12 cellular contexts compared by ENCODE assay signal in the genomic region with DNA sequence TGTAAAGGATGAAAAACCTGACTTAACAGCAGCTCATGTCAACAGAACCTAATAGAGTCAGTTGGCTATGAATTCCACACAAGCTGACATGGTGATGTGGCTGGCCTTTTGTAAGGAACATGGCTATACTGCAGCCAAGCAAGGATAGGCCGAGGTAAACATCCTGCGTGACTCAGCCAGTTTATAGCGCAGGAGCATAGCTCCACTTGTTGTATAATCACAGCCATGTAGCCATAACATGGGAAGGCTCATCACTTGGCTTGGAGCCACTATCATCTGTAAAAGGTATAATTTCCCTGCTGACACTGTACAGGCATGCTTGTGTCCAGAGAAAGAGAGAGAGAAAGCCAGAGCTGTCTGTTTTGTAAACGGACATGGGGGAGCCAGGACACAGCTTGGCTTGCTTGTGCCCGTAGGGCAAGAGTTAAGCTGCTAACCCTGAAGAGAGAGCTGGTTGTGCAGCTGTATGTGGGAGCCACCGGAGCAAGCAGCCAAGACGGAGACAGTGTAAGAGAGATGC.
DNase-seq lines count a peak whose midpoint lies in the region; ATAC-seq, FAIRE-seq and TF ChIP-seq lines count a peak whose summit lies in the region.
"Had no signal": no experiment of that assay in that cellular context is flagged by ENCODE, and none has a peak within 500 bp of the region (broad histone marks: within the 10 kb centered on the region; RNA-seq: fewer than 3 reads in every experiment).

No MANE protein-coding gene starts in this region.

- TF ChIP-seq EP300 in HepG2 (IDR thresholded peaks at IDR 0.05; ENCODE audit: low read depth in 2 of 2, low read length in 2 of 2) = no peak
- no peak for TF ChIP-seq EP300 in HepG2 (CRISPR knock-in tag; IDR thresholded peaks at IDR 0.05; ENCODE audit: borderline replicate concordance)

- no peaks in the 10 kb centered on the region for H3K9me2 ChIP-seq in hepatocyte (replicated peaks; ENCODE audit: insufficient read depth)

- BruUV-seq in HepG2 (replicated peaks; lab: Mats Ljungman, UMichigan) = no TSS peak

- no peak overlapping the region for H3K27ac ChIP-seq in HepG2 (ENCODE audit: extremely low read length, insufficient read depth, low read length)
- H3K27ac ChIP-seq in right lobe of liver = no peak overlapping the region
- H3K27ac ChIP-seq in hepatocyte = peak overlapping the region; percentile 82
- no peak overlapping the region for H3K27ac ChIP-seq in kidney (ENCODE audit: low read depth in 2 of 2, low read length in 2 of 2)
- H3K27ac ChIP-seq: skin epidermis had no signal

- FAIRE-seq in HepG2 (lab: Jason Lieb, UNC) (no peak), kidney (lab: Jason Lieb, UNC) (no peak)

- 35% methylated on average over 6 of the region's 7 CpGs for WGBS in HepG2 (ENCODE audit: low lambda C conversion rate)
- 83% methylated on average over 4 of the region's 7 CpGs for WGBS in right lobe of liver (ENCODE audit: insufficient coverage, low coverage, low lambda C conversion rate, missing lambda C conversion rate)
- WGBS in hepatocyte (ENCODE audit: low lambda C conversion rate, missing lambda C conversion rate) = 37% methylated on average over 7 of the region's 7 CpGs

- H2AFZ ChIP-seq in HepG2 (ENCODE audit: low read length) = no peak overlapping the region
- H2AFZ ChIP-seq in hepatocyte = no peak overlapping the region

- H3K36me3 ChIP-seq in HepG2 (replicated peaks in 1 of 2; ENCODE audit: control insufficient read depth in 1 of 2, insufficient read depth in 2 of 2, low read length in 2 of 2) = no peaks in the 10 kb centered on the region
- H3K36me3 ChIP-seq in right lobe of liver = no peaks in the 10 kb centered on the region
- H3K36me3 ChIP-seq in hepatocyte (replicated peaks; ENCODE audit: insufficient read depth, low read depth) = no peaks in the 10 kb centered on the region
- no peaks in the 10 kb centered on the region for H3K36me3 ChIP-seq in kidney (ENCODE audit: control insufficient read depth in 1 of 2, insufficient read depth in 2 of 2, low read length in 2 of 2)

- H4K20me1 ChIP-seq in HepG2 (ENCODE audit: insufficient read depth, low read length) (no peaks in the 10 kb centered on the region), hepatocyte (ENCODE audit: insufficient read depth, poor library complexity, severe bottlenecking) (no peaks in the 10 kb centered on the region)

- CTCF ChIA-PET in HepG2 (lab: Yijun Ruan, JAX; ENCODE audit: low intra/inter-chr PET ratio, low total read pairs) = no interaction called here

- H3K4me2 ChIP-seq in HepG2 (ENCODE audit: low read depth, low read length) (no peak overlapping the region), hepatocyte (peak overlapping the region; percentile 55)

- TF ChIP-seq POLR2A in HepG2 (IDR thresholded peaks at IDR 0.05; ENCODE audit: insufficient read depth in 1 of 2, low read depth in 2 of 2, low read length in 2 of 2) (no peak), right lobe of liver (IDR thresholded peaks at IDR 0.05) (no peak)

- no peak overlapping the region for H3K4me3 ChIP-seq in HepG2 (replicated peaks in 1 of 3; ENCODE audit: insufficient read depth in 1 of 3, low read depth in 2 of 3, low read length in 3 of 3)
- no peak overlapping the region for H3K4me3 ChIP-seq in right lobe of liver
- no peak overlapping the region for H3K4me3 ChIP-seq in astrocyte of the cerebellum (ENCODE audit: low read depth, low read length)
- no peak overlapping the region for H3K4me3 ChIP-seq in hepatocyte
- H3K4me3 ChIP-seq in kidney (ENCODE audit: low read length in 2 of 2) = no peak overlapping the region
- H3K4me3 ChIP-seq: skin epidermis had no signal

- H3K4me1 ChIP-seq in HepG2 (ENCODE audit: insufficient read depth, low read length) (peaks cover 8% of the 10 kb centered on the region; the same call in 1 of the 2 replicates), right lobe of liver (peaks cover 0 to 4% (median 0%) of the 10 kb centered on the region in 4 donors), hepatocyte (ENCODE audit: insufficient read depth) (peaks cover 8% of the 10 kb centered on the region), kidney (ENCODE audit: control insufficient read depth in 1 of 2, insufficient read depth in 1 of 2, low read depth in 1 of 2, low read length in 2 of 2) (no peaks in the 10 kb centered on the region)

- peak; percentile 75 for ATAC-seq in HepG2
- ATAC-seq in right lobe of liver = no peak
- no peak for ATAC-seq in HG03571 (IDR thresholded peaks at IDR 0.05; ENCODE audit: unreplicated experiment)
- no peak for ATAC-seq in GM19324 (IDR thresholded peaks at IDR 0.05; ENCODE audit: low FRiP score, unreplicated experiment)
- ATAC-seq: activated T-cell treated with anti-CD3 and anti-CD28 coated beads, Interleukin-2, amount 50 U/mL, for 4 hours had no signal

- H3K9me3 ChIP-seq in HepG2 (ENCODE audit: low read length) (no peaks in the 10 kb centered on the region), right lobe of liver (no peaks in the 10 kb centered on the region), hepatocyte (ENCODE audit: low read depth) (no peaks in the 10 kb centered on the region), kidney (ENCODE audit: control insufficient read depth in 1 of 2, low read length in 2 of 2) (no peaks in the 10 kb centered on the region)

- H3K79me2 ChIP-seq in HepG2 (ENCODE audit: insufficient read depth, low read length) (no peaks in the 10 kb centered on the region), hepatocyte (no peaks in the 10 kb centered on the region)

- TF ChIP-seq RAD21 in HepG2 (CRISPR knock-in tag; IDR thresholded peaks at IDR 0.05) = no peak

- H3K27me3 ChIP-seq in HepG2 (ENCODE audit: control insufficient read depth in 1 of 2, insufficient read depth in 2 of 2, low read length in 2 of 2) = peaks cover 0 to 3% of the 10 kb centered on the region in 2 experiments; a peak in 1 of 5 replicates
- H3K27me3 ChIP-seq in right lobe of liver = no peaks in the 10 kb centered on the region
- H3K27me3 ChIP-seq in hepatocyte = no peaks in the 10 kb centered on the region

- POLR2A ChIA-PET in HepG2 (lab: Yijun Ruan, JAX) = no interaction called here

- intact Hi-C loops in HepG2 (cut with micrococcal nuclease; ENCODE audit: unreplicated experiment) = no loop called here
- intact Hi-C loops in right lobe of liver (cut with DNase I) = no loop called here
- intact Hi-C loops in kidney (cut with DNase I) = no loop called here

- in situ Hi-C loops in HepG2 (cut with HindIII; ENCODE audit: extremely low pct_ligation_motif_present, low pct_unique_long_range_greater_than_20kb) = no loop called here
- in situ Hi-C loops in astrocyte of the cerebellum (cut with HindIII; ENCODE audit: low sequenced_read_pairs) = no loop called here

- no peak for TF ChIP-seq CTCF in HepG2 (CRISPR knock-in tag; IDR thresholded peaks at IDR 0.05)
- TF ChIP-seq CTCF in right lobe of liver (IDR thresholded peaks at IDR 0.05) = no peak
- no peak for TF ChIP-seq CTCF in astrocyte of the cerebellum (IDR thresholded peaks at IDR 0.05; ENCODE audit: low read depth, low read length, missing control alignments)
- TF ChIP-seq CTCF in hepatocyte (IDR thresholded peaks at IDR 0.05; ENCODE audit: poor library complexity) = no peak
- TF ChIP-seq CTCF in kidney (IDR thresholded peaks at IDR 0.05; ENCODE audit: borderline replicate concordance, extremely low read depth, insufficient read depth) = no peak

- no peak overlapping the region for H3K9ac ChIP-seq in HepG2 (ENCODE audit: insufficient read depth, low read depth, low read length)
- H3K9ac ChIP-seq in kidney (ENCODE audit: low read length in 2 of 2) = no peak overlapping the region

- peak; percentile 46 for DNase-seq in HepG2 (ENCODE audit: low spot score)
- DNase-seq in right lobe of liver = no peak
- peak; percentile 13 for DNase-seq in astrocyte of the cerebellum (ENCODE audit: low read depth)
- DNase-seq in hepatocyte (ENCODE audit: low spot score) = peak; percentile 75
- DNase-seq in kidney = no peak
- DNase-seq in NCI-H1092 (lab: John Stamatoyannopoulos, UW) = no peak
- DNase-seq: 8988T; activated T-cell treated with anti-CD3 and anti-CD28 coated beads, Interleukin-2, amount 50 U/mL, for 4 hours; NCI-H1417 had no signal

TF ChIP-seq in HepG2, 621 proteins besides CTCF, POLR2A, EP300 and RAD21 (continues in another document):
- peak; percentile 44 for TF ChIP-seq FOXA3 (CRISPR knock-in tag; IDR thresholded peaks at IDR 0.05)
- peak; percentile 83 for TF ChIP-seq FOSL2 (CRISPR knock-in tag; IDR thresholded peaks at IDR 0.05)
- TF ChIP-seq HNRNPUL1 (IDR thresholded peaks at IDR 0.05; ENCODE audit: low read depth, low read length) = no peak
- no peak for TF ChIP-seq ZBTB20 (CRISPR knock-in tag; IDR thresholded peaks at IDR 0.05; ENCODE audit: borderline replicate concordance, low read depth)
- no peak for TF ChIP-seq MXD1 (CRISPR knock-in tag; IDR thresholded peaks at IDR 0.05)
- no peak for TF ChIP-seq ZNF260 (CRISPR knock-in tag; IDR thresholded peaks at IDR 0.05; ENCODE audit: borderline replicate concordance, low read depth)
- TF ChIP-seq, protein P1, sequence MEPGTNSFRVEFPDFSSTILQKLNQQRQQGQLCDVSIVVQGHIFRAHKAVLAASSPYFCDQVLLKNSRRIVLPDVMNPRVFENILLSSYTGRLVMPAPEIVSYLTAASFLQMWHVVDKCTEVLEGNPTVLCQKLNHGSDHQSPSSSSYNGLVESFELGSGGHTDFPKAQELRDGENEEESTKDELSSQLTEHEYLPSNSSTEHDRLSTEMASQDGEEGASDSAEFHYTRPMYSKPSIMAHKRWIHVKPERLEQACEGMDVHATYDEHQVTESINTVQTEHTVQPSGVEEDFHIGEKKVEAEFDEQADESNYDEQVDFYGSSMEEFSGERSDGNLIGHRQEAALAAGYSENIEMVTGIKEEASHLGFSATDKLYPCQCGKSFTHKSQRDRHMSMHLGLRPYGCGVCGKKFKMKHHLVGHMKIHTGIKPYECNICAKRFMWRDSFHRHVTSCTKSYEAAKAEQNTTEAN (CRISPR knock-in tag; conservative IDR thresholded peaks at IDR 0.05) = no peak
- TF ChIP-seq NR2C2 (CRISPR knock-in tag; IDR thresholded peaks at IDR 0.05; ENCODE audit: borderline replicate concordance) = no peak
- TF ChIP-seq POLR2AphosphoS2 (IDR thresholded peaks at IDR 0.05; ENCODE audit: low read depth, low read length) = no peak
- TF ChIP-seq GABPB1 (CRISPR knock-in tag; IDR thresholded peaks at IDR 0.05) = peak; percentile 30; the same call in 1 of the 2 replicates

Comparison
In these comparisons a context has a peak if more than half of its experiments do, and no peak if none do; other contexts are left out.
1. DNase-seq: peak in HepG2 (single experiment), astrocyte of the cerebellum (single experiment) and hepatocyte (single experiment); none in right lobe of liver (0 of 3), kidney (single experiment) and NCI-H1092 (single experiment).